ENCODE assay signal across 6 cellular contexts in the genomic region with DNA sequence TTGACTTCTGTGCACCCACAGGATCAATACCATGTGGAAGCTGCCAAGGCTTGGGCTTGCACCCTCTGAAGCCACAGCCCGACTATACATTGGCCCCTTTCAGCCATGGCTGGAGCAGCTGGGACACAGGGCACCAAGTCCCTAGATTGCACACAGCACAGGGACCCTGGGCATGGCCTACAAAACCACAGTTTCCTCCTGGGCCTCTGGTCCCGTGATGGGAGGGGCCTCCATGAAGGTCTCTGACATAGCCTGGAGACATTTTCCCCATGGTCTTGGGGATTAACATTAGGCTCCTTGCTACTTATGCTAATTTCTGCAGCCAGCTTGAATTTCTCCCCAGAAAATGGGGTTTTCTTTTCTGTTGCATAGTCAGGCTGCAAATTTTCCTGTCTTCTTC.
DNase-seq lines count a peak whose midpoint lies in the region; ATAC-seq and TF ChIP-seq lines count a peak whose summit lies in the region.
"Not testable (repeated sequence)": the region's sequence is repeated elsewhere in the genome, so short reads cannot be mapped to it uniquely, and the experiment has no call there.

No MANE protein-coding gene starts in this region.

- intact Hi-C loops in CD14-positive monocyte (cut with micrococcal nuclease); lower lobe of right lung (cut with DNase I): not testable (repeated sequence)

- not testable (repeated sequence) for TF ChIP-seq CTCF in CD14-positive monocyte (IDR thresholded peaks at IDR 0.05); Loucy (conservative IDR thresholded peaks at IDR 0.05; ENCODE audit: low read length); NB4 (IDR thresholded peaks at IDR 0.05; ENCODE audit: low read depth, low read length); lower lobe of right lung (IDR thresholded peaks at IDR 0.05)

- H3K36me3 Mint-ChIP-seq in CD14-positive monocyte, result not testable (repeated sequence)

- peak overlapping the region in 4 of 7 donors; percentile 58 to 81 (median 69) for H3K27ac Mint-ChIP-seq in CD14-positive monocyte

- H3K27ac ChIP-seq in lower lobe of right lung, result not testable (repeated sequence)

- peaks cover 13% of the 10 kb centered on the region for H3K4me1 Mint-ChIP-seq in CD14-positive monocyte

- peak in 1 of 2 donors; percentile 65 for ATAC-seq in lower lobe of right lung

- not testable (repeated sequence) for TF ChIP-seq POLR2A in NB4 (IDR thresholded peaks at IDR 0.05; ENCODE audit: extremely low read depth, insufficient read length)

- not testable (repeated sequence) for H2AFZ ChIP-seq in Loucy (ENCODE audit: low read length)

- H3F3A ChIP-seq in Loucy (ENCODE audit: low read depth), result not testable (repeated sequence)

- not testable (repeated sequence) for H3K27me3 ChIP-seq in Loucy (ENCODE audit: insufficient read depth, low read length, poor library complexity, severe bottlenecking); lower lobe of right lung (ENCODE audit: low read depth)

- not testable (repeated sequence) for H3K9ac ChIP-seq in Loucy (ENCODE audit: low read depth, low read length, poor library complexity, severe bottlenecking)

- peak overlapping the region; percentile 69 for H3K4me2 ChIP-seq in Loucy (ENCODE audit: low read depth, low read length, poor library complexity, severe bottlenecking)

- peak overlapping the region; percentile 48 for H3K4me3 ChIP-seq in Loucy (ENCODE audit: low read length, poor library complexity, severe bottlenecking)
- not testable (repeated sequence) for H3K4me3 ChIP-seq in NB4 (ENCODE audit: low read depth, low read length)
- H3K4me3 ChIP-seq in lower lobe of right lung, result peak overlapping the region; percentile 19

- not testable (repeated sequence) for H3K79me2 ChIP-seq in Loucy (ENCODE audit: insufficient read depth, low read length)

- H3K36me3 ChIP-seq in Loucy (ENCODE audit: insufficient read depth, low read length); lower lobe of right lung: not testable (repeated sequence)

- peak overlapping the region in 1 of 2 donors; percentile 26 for H3K4me3 Mint-ChIP-seq in CD14-positive monocyte

- not testable (repeated sequence) for H3K9me2 ChIP-seq in Loucy (replicated peaks; ENCODE audit: low read depth, low read length)

- H3K4me1 ChIP-seq in Loucy (ENCODE audit: insufficient read depth, low read length, poor library complexity, severe bottlenecking), result peaks cover 14% of the 10 kb centered on the region
- H3K4me1 ChIP-seq in lower lobe of right lung, result not testable (repeated sequence)

- not testable (repeated sequence) for DNase-seq in CD14-positive monocyte (ENCODE audit: low spot score)
- DNase-seq in NB4 (ENCODE audit: low read depth), result peak; percentile 57
- DNase-seq in NOMO-1 treated with dmso at 0.1 percent for 144 hours (lab: John Stamatoyannopoulos, UW; ENCODE audit: unreplicated experiment), result peak; percentile 15
- peak; percentile 44 for DNase-seq in UCSD-AML1 (lab: John Stamatoyannopoulos, UW; ENCODE audit: unreplicated experiment)
- peak; percentile 72 for DNase-seq in lower lobe of right lung

- H3K9me3 Mint-ChIP-seq in CD14-positive monocyte, result peaks cover 9 to 29% (median 23%) of the 10 kb centered on the region in 7 donors

- not testable (repeated sequence) for H3K27me3 Mint-ChIP-seq in CD14-positive monocyte (ENCODE audit: low read depth in 3 of 3)

- H4K20me1 ChIP-seq in Loucy (ENCODE audit: insufficient read depth, low read length, poor library complexity, severe bottlenecking), result not testable (repeated sequence)

- not testable (repeated sequence) for H3K9me3 ChIP-seq in Loucy (ENCODE audit: insufficient read depth, low read depth, low read length); lower lobe of right lung
